ENCODE assay signal across 4 cellular contexts in the genomic region with DNA sequence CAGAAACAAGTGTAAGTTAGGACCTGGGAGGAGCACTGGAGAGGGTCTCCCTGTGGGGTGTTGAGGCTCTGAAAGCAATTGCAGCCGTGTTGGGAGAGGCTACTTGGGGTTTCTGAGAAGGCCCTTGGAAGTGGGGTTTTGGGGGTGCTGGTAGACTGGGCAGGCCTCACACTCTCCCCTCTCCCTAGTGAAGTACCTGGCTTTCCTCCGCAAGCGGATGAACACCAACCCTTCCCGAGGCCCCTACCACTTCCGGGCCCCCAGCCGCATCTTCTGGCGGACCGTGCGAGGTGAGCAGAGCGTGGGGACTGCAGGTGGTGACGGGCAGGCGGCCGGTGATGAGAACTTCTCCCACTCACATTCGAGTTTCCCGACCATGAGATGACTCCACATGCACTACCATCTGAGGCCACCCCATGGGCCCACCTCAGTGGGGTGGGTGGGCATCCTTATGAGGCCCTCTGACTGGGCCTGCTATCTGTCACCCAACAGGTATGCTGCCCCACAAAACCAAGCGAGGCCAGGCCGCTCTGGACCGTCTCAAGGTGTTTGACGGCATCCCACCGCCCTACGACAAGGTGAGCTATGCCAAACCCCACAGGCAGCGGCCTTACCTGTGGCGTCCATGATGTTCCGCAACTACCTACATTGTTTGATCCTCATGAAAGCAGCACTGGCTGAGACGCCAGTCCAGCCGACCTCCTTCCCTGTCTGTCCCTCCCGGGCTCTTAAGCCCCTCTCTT. TPM values are rescaled to one million over a fixed set of nuclear protein-coding genes. Genes with fewer than 3 reads are reported as not detected.
DNase-seq lines count a peak whose midpoint lies in the region; ATAC-seq lines count a peak whose summit lies in the region.

No MANE protein-coding gene starts in this region.

- no peak for DNase-seq in activated CD4-positive, alpha-beta T cell treated with anti-CD3 and anti-CD28 coated beads, Interleukin-2, amount 10 ng/mL, durations not matched to agents 7 days and 5 days
- DNase-seq in activated CD4-positive, alpha-beta T cell treated with anti-CD3 and anti-CD28 coated beads, Interleukin-2, amount 50 U/mL, for 1 hour, result no peak
- DNase-seq in stimulated activated effector memory CD8-positive, alpha-beta T cell treated with anti-CD3 and anti-CD28 coated beads, Interleukin-12 subunit alpha, Interleukin-12 subunit beta, amount 100 ng/mL, for 72 hours (ENCODE audit: low spot score in 2 of 2), result peak in 1 of 2 donors; percentile 56
- no peak for DNase-seq in head of caudate nucleus

- no peak for ATAC-seq in stimulated activated effector memory CD8-positive, alpha-beta T cell treated with anti-CD3 and anti-CD28 coated beads, Interleukin-12 subunit alpha, Interleukin-12 subunit beta, amount 100 ng/mL, for 72 hours

- peak overlapping the region; percentile 89 for H3K4me3 Mint-ChIP-seq in activated CD4-positive, alpha-beta T cell treated with anti-CD3 and anti-CD28 coated beads, Interleukin-2, amount 10 ng/mL, durations not matched to agents 7 days and 5 days
- H3K4me3 Mint-ChIP-seq in stimulated activated effector memory CD8-positive, alpha-beta T cell treated with anti-CD3 and anti-CD28 coated beads, Interleukin-12 subunit alpha, Interleukin-12 subunit beta, amount 100 ng/mL, for 72 hours, result peak overlapping the region; percentile 93

- POLR2A ChIA-PET in activated CD4-positive, alpha-beta T cell treated with anti-CD3 and anti-CD28 coated beads, Interleukin-2, amount 10 ng/mL, durations not matched to agents 7 days and 5 days (lab: Charles Lee), result no interaction called here

- H3K36me3 Mint-ChIP-seq in activated CD4-positive, alpha-beta T cell treated with anti-CD3 and anti-CD28 coated beads, Interleukin-2, amount 10 ng/mL, durations not matched to agents 7 days and 5 days (ENCODE audit: low read depth), result peaks cover 72% of the 10 kb centered on the region
- peaks cover 92% of the 10 kb centered on the region for H3K36me3 Mint-ChIP-seq in stimulated activated effector memory CD8-positive, alpha-beta T cell treated with anti-CD3 and anti-CD28 coated beads, Interleukin-12 subunit alpha, Interleukin-12 subunit beta, amount 100 ng/mL, for 72 hours

- CTCF ChIA-PET in activated CD4-positive, alpha-beta T cell treated with anti-CD3 and anti-CD28 coated beads, Interleukin-2, amount 10 ng/mL, durations not matched to agents 7 days and 5 days (lab: Charles Lee), result interaction anchor here (1.1 to 1.2 kb wide), 2 partner anchors 16 to 79 kb away, joined by 3 to 5 read pairs; no protein-coding TSS in a partner anchor

- peak overlapping the region; percentile 91 for H3K27ac Mint-ChIP-seq in activated CD4-positive, alpha-beta T cell treated with anti-CD3 and anti-CD28 coated beads, Interleukin-2, amount 10 ng/mL, durations not matched to agents 7 days and 5 days
- H3K27ac Mint-ChIP-seq in stimulated activated effector memory CD8-positive, alpha-beta T cell treated with anti-CD3 and anti-CD28 coated beads, Interleukin-12 subunit alpha, Interleukin-12 subunit beta, amount 100 ng/mL, for 72 hours, result peak overlapping the region; percentile 100

- intact Hi-C loops in head of caudate nucleus (cut with DNase I), result no loop called here

- peaks cover 56% of the 10 kb centered on the region for H3K4me1 Mint-ChIP-seq in activated CD4-positive, alpha-beta T cell treated with anti-CD3 and anti-CD28 coated beads, Interleukin-2, amount 10 ng/mL, durations not matched to agents 7 days and 5 days
- H3K4me1 Mint-ChIP-seq in stimulated activated effector memory CD8-positive, alpha-beta T cell treated with anti-CD3 and anti-CD28 coated beads, Interleukin-12 subunit alpha, Interleukin-12 subunit beta, amount 100 ng/mL, for 72 hours, result peaks cover 72% of the 10 kb centered on the region

- no peaks in the 10 kb centered on the region for H3K27me3 Mint-ChIP-seq in activated CD4-positive, alpha-beta T cell treated with anti-CD3 and anti-CD28 coated beads, Interleukin-2, amount 10 ng/mL, durations not matched to agents 7 days and 5 days

- no peaks in the 10 kb centered on the region for H3K9me3 Mint-ChIP-seq in activated CD4-positive, alpha-beta T cell treated with anti-CD3 and anti-CD28 coated beads, Interleukin-2, amount 10 ng/mL, durations not matched to agents 7 days and 5 days
- no peaks in the 10 kb centered on the region for H3K9me3 Mint-ChIP-seq in stimulated activated effector memory CD8-positive, alpha-beta T cell treated with anti-CD3 and anti-CD28 coated beads, Interleukin-12 subunit alpha, Interleukin-12 subunit beta, amount 100 ng/mL, for 72 hours

RNA-seq across cellular contexts. Expression of a gene that starts 3.0 kb away (rescaled TPM):
- total RNA-seq in activated CD4-positive, alpha-beta T cell treated with anti-CD3 and anti-CD28 coated beads, Interleukin-2, amount 10 ng/mL, durations not matched to agents 7 days and 5 days, result 1,000 to 10,000 TPM; 2,327 to 2,349 TPM

RNA-seq across cellular contexts. Expression of a gene that starts 5.8 kb away (rescaled TPM):
- 1,000 to 10,000 TPM; 1,996 to 2,084 TPM for total RNA-seq in activated CD4-positive, alpha-beta T cell treated with anti-CD3 and anti-CD28 coated beads, Interleukin-2, amount 10 ng/mL, durations not matched to agents 7 days and 5 days

RNA-seq across cellular contexts. Expression of a gene that starts 16.4 kb away (rescaled TPM):
- 100 to 1,000 TPM; 348 to 355 TPM for total RNA-seq in activated CD4-positive, alpha-beta T cell treated with anti-CD3 and anti-CD28 coated beads, Interleukin-2, amount 10 ng/mL, durations not matched to agents 7 days and 5 days

RNA-seq across cellular contexts. Expression of a gene that starts 22.0 kb away (rescaled TPM):
- 10 to 100 TPM; 25.0 to 27.4 TPM for total RNA-seq in activated CD4-positive, alpha-beta T cell treated with anti-CD3 and anti-CD28 coated beads, Interleukin-2, amount 10 ng/mL, durations not matched to agents 7 days and 5 days

RNA-seq across cellular contexts. Expression of a gene that starts 37.3 kb away (rescaled TPM):
- 1 to 10 TPM; 4.2 TPM for total RNA-seq in activated CD4-positive, alpha-beta T cell treated with anti-CD3 and anti-CD28 coated beads, Interleukin-2, amount 10 ng/mL, durations not matched to agents 7 days and 5 days
